ENCODE assay signal across 12 cellular contexts in genomic region chr17:48718781-48719641, GRCh38. TPM values are rescaled to one million over a fixed set of nuclear protein-coding genes. Genes with fewer than 3 reads are reported as not detected.
A peak's percentile ranks its signal among the peaks of the same experiment; 100 is the strongest.
DNase-seq lines count a peak whose midpoint lies in the region; ATAC-seq and TF ChIP-seq lines count a peak whose summit lies in the region.
"Had no signal": no experiment of that assay in that cellular context is flagged by ENCODE, and none has a peak within 500 bp of the region (broad histone marks: within the 10 kb centered on the region; RNA-seq: fewer than 3 reads in every experiment).

No MANE protein-coding gene starts in this region.

- H3K4me3 Mint-ChIP-seq in activated naive CD8-positive, alpha-beta T cell treated with anti-CD3 and anti-CD28 coated beads, Interleukin-2, amount 10 ng/mL, durations not matched to agents 7 days and 5 days: peak overlapping the region; percentile 51

- no peaks in the 10 kb centered on the region for H3K36me3 ChIP-seq in ovary

- no peak overlapping the region for H3K27ac ChIP-seq in ovary

- peaks cover 92% of the 10 kb centered on the region for H3K27me3 Mint-ChIP-seq in activated naive CD8-positive, alpha-beta T cell treated with anti-CD3 and anti-CD28 coated beads, Interleukin-2, amount 10 ng/mL, durations not matched to agents 7 days and 5 days

- POLR2A ChIA-PET in activated naive CD8-positive, alpha-beta T cell treated with anti-CD3 and anti-CD28 coated beads, Interleukin-2, amount 10 ng/mL, durations not matched to agents 7 days and 5 days (lab: Charles Lee): no interaction called here

- peaks cover 0 to 4% of the 10 kb centered on the region in 2 donors for H3K9me3 ChIP-seq in ovary

- peak; percentile 26 for ATAC-seq in activated naive CD8-positive, alpha-beta T cell treated with anti-CD3 and anti-CD28 coated beads, Interleukin-2, amount 10 ng/mL, durations not matched to agents 7 days and 5 days (ENCODE audit: low read depth)
- no peak for ATAC-seq in HG03175 (IDR thresholded peaks at IDR 0.05; ENCODE audit: unreplicated experiment)
- ATAC-seq: left ventricle myocardium superior had no signal

- no peak for TF ChIP-seq EP300 in ovary (IDR thresholded peaks at IDR 0.05)

- no peak overlapping the region for H3K4me3 ChIP-seq in ovary

- TF ChIP-seq POLR2A in ovary (IDR thresholded peaks at IDR 0.05): no peak

- WGBS in ovary, 3 donors: 4 to 6% (median 4%) methylated on average over 61 to 79 of the region's 79 CpGs

- in situ Hi-C loops in G401 (cut with HindIII; ENCODE audit: low sequenced_read_pairs): no loop called here

- TF ChIP-seq CTCF in ovary (IDR thresholded peaks at IDR 0.05): no peak

- peak; percentile 37 for DNase-seq in stimulated activated CD4-positive, alpha-beta T cell treated with anti-CD3 and anti-CD28 coated beads, Interleukin-15, amount 100 ng/mL, for 24 hours
- DNase-seq in stimulated activated CD4-positive, alpha-beta T cell treated with anti-CD3 and anti-CD28 coated beads, Interleukin-4, amount 100 ng/mL, for 1 hour: no peak
- peak; percentile 46 for DNase-seq in activated naive CD8-positive, alpha-beta T cell treated with anti-CD3 and anti-CD28 coated beads, Interleukin-2, amount 10 ng/mL, durations not matched to agents 7 days and 5 days
- peak; percentile 74 for DNase-seq in left kidney (ENCODE audit: low read depth, low spot score)
- DNase-seq in DMS153 treated with DMSO at 0.1 percent for 48 hours (lab: John Stamatoyannopoulos, UW; ENCODE audit: unreplicated experiment): no peak
- no peak for DNase-seq in G401 (ENCODE audit: low spot score)
- DNase-seq in ovary: no peak
- DNase-seq: activated gamma-delta T cell, left ventricle myocardium superior had no signal

- H3K4me1 ChIP-seq in ovary (ENCODE audit: insufficient read depth): no peaks in the 10 kb centered on the region

- H3K9me3 Mint-ChIP-seq in activated naive CD8-positive, alpha-beta T cell treated with anti-CD3 and anti-CD28 coated beads, Interleukin-2, amount 10 ng/mL, durations not matched to agents 7 days and 5 days: no peaks in the 10 kb centered on the region

- peak overlapping the region; percentile 60 for H3K27ac Mint-ChIP-seq in activated naive CD8-positive, alpha-beta T cell treated with anti-CD3 and anti-CD28 coated beads, Interleukin-2, amount 10 ng/mL, durations not matched to agents 7 days and 5 days

- peaks cover 2% of the 10 kb centered on the region for H3K36me3 Mint-ChIP-seq in activated naive CD8-positive, alpha-beta T cell treated with anti-CD3 and anti-CD28 coated beads, Interleukin-2, amount 10 ng/mL, durations not matched to agents 7 days and 5 days

- intact Hi-C loops in ovary (cut with DNase I): no loop called here

- H3K4me1 Mint-ChIP-seq in activated naive CD8-positive, alpha-beta T cell treated with anti-CD3 and anti-CD28 coated beads, Interleukin-2, amount 10 ng/mL, durations not matched to agents 7 days and 5 days: peaks cover 28% of the 10 kb centered on the region

- no peaks in the 10 kb centered on the region for H3K27me3 ChIP-seq in ovary

RNA-seq across cellular contexts. Expression of gene PRAC1, which starts 3.3 kb away (rescaled TPM):
- not detected for total RNA-seq in activated naive CD8-positive, alpha-beta T cell treated with anti-CD3 and anti-CD28 coated beads, Interleukin-2, amount 10 ng/mL, durations not matched to agents 7 days and 5 days
- 8.2 TPM in 1 of 2 replicates, not detected in the other for total RNA-seq in G401 (2014; rRNA removed; shearing (Covaris generic))
- not detected for total RNA-seq in ovary
- not detected for polyA plus RNA-seq in ovary
- total RNA-seq: left ventricle myocardium superior; T-helper 1 cell treated with Interleukin-12 subunit alpha and Interleukin-12 subunit beta and Interleukin-4 antibody, amounts not matched to agents 30 ng/mL and 1 ng/mL, for 36 hours; temporal lobe had no signal

RNA-seq across cellular contexts. Expression of gene PRAC2, which starts 4.0 kb away (rescaled TPM):
- total RNA-seq in activated naive CD8-positive, alpha-beta T cell treated with anti-CD3 and anti-CD28 coated beads, Interleukin-2, amount 10 ng/mL, durations not matched to agents 7 days and 5 days: not detected
- 9.5 and 42.2 TPM in 2 replicates for total RNA-seq in G401 (2014; rRNA removed; shearing (Covaris generic))
- total RNA-seq in ovary: not detected
- not detected for polyA plus RNA-seq in ovary
- total RNA-seq: left ventricle myocardium superior; T-helper 1 cell treated with Interleukin-12 subunit alpha and Interleukin-12 subunit beta and Interleukin-4 antibody, amounts not matched to agents 30 ng/mL and 1 ng/mL, for 36 hours; temporal lobe had no signal

RNA-seq across cellular contexts. Expression of gene HOXB13, which starts 9.5 kb away (rescaled TPM):
- not detected for total RNA-seq in activated naive CD8-positive, alpha-beta T cell treated with anti-CD3 and anti-CD28 coated beads, Interleukin-2, amount 10 ng/mL, durations not matched to agents 7 days and 5 days
- total RNA-seq in G401 (2014; rRNA removed; shearing (Covaris generic)): 54.8 and 60.5 TPM in 2 replicates
- under 1 TPM in 1 of 7 donors, not detected in 6; 0.38 TPM for total RNA-seq in ovary
- not detected for polyA plus RNA-seq in ovary
- total RNA-seq: left ventricle myocardium superior; T-helper 1 cell treated with Interleukin-12 subunit alpha and Interleukin-12 subunit beta and Interleukin-4 antibody, amounts not matched to agents 30 ng/mL and 1 ng/mL, for 36 hours; temporal lobe had no signal

Comparison
In these comparisons a context has a peak if more than half of its experiments do, and no peak if none do; other contexts are left out.
1. DNase-seq: peak in stimulated activated CD4-positive, alpha-beta T cell treated with anti-CD3 and anti-CD28 coated beads, Interleukin-15, amount 100 ng/mL, for 24 hours (single experiment), activated naive CD8-positive, alpha-beta T cell treated with anti-CD3 and anti-CD28 coated beads, Interleukin-2, amount 10 ng/mL, durations not matched to agents 7 days and 5 days (single experiment) and left kidney (single experiment); none in stimulated activated CD4-positive, alpha-beta T cell treated with anti-CD3 and anti-CD28 coated beads, Interleukin-4, amount 100 ng/mL, for 1 hour (single experiment), DMS153 treated with DMSO at 0.1 percent for 48 hours (single experiment), G401 (single experiment) and ovary (0 of 5).
2. RNA of gene PRAC2, which starts 4.0 kb away (total RNA-seq): 9.5 to 42.2 TPM in G401; not detected in activated naive CD8-positive, alpha-beta T cell treated with anti-CD3 and anti-CD28 coated beads, Interleukin-2, amount 10 ng/mL, durations not matched to agents 7 days and 5 days and not detected in ovary; every median in the first group is over 10 times any median in the second.
3. RNA of gene HOXB13, which starts 9.5 kb away (total RNA-seq): 54.8 to 60.5 TPM in G401; not detected in activated naive CD8-positive, alpha-beta T cell treated with anti-CD3 and anti-CD28 coated beads, Interleukin-2, amount 10 ng/mL, durations not matched to agents 7 days and 5 days and 0.38 TPM in ovary; every median in the first group is over 10 times any median in the second.